In the genomic region with DNA sequence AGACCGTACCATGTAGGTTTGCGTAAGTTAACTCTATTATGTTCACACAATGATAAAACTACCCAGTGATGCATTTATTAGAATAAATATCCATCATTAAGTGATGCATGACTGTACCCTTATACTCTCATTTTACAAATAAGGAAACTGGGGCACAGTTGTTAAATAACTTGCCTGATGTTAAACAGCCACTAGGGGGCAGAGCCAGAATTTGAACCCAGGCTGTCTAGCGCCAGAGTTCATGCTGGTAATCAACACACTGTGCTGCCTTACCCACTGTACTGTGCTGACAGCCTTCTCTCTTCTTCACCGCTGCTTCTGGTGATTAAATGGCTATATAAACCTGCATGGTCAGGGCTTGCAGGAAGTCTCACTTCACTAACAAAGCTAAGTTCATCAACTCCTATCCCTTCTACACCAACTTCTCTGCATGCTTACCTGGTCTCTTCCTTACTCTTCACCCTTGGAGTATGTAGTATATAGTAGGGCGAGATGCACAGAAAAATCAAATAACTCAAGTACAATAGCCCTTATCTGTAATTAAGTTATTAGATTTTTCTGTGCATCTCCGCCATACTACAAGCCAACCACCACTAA, we compare ENCODE assay signal across 8 cellular contexts. TPM values are rescaled to one million over a fixed set of nuclear protein-coding genes. Genes with fewer than 3 reads are reported as not detected.
DNase-seq lines count a peak whose midpoint lies in the region; ATAC-seq and TF ChIP-seq lines count a peak whose summit lies in the region.

No MANE protein-coding gene starts in this region.

- intact Hi-C loops in testis (cut with DNase I; ENCODE audit: low total_unique reads), result no loop called here

- TF ChIP-seq POLR2A in testis (IDR thresholded peaks at IDR 0.05), result no peak

- H3K4me1 ChIP-seq in testis, result peaks cover 5% of the 10 kb centered on the region

- H3K27ac ChIP-seq in WERI-Rb-1, result no peak overlapping the region
- H3K27ac ChIP-seq in coronary artery, result no peak overlapping the region
- no peak overlapping the region for H3K27ac ChIP-seq in testis

- DNase-seq in COLO829 (ENCODE audit: low spot score), result peak; percentile 35
- peak; percentile 39 for DNase-seq in WERI-Rb-1
- DNase-seq in coronary artery (ENCODE audit: low spot score), result no peak
- peak; percentile 27 for DNase-seq in mucosa of gallbladder (ENCODE audit: low spot score)
- DNase-seq in testis, result no peak
- DNase-seq in NCI-H1048 (lab: John Stamatoyannopoulos, UW), result no peak
- DNase-seq in LoVo (ENCODE audit: low spot score), result no peak

- H3K4me3 ChIP-seq in WERI-Rb-1 (ENCODE audit: low read depth, low read length) (no peak overlapping the region), coronary artery (no peak overlapping the region), testis (no peak overlapping the region)

- WGBS in testis, 2 donors, result 85 to 86% methylated on average over 6 of the region's 6 CpGs

- no peaks in the 10 kb centered on the region for H3K27me3 ChIP-seq in WERI-Rb-1 (ENCODE audit: insufficient read depth, low read depth, severe bottlenecking)
- no peaks in the 10 kb centered on the region for H3K27me3 ChIP-seq in testis

- peak; percentile 77 for TF ChIP-seq CTCF in WERI-Rb-1 (IDR thresholded peaks at IDR 0.05; ENCODE audit: low read depth, low read length)
- peak; percentile 42 for TF ChIP-seq CTCF in coronary artery (IDR thresholded peaks at IDR 0.05)
- TF ChIP-seq CTCF in testis (IDR thresholded peaks at IDR 0.05), result peak; percentile 43 to 70 (median 50)

- H3K9me3 ChIP-seq in WERI-Rb-1 (ENCODE audit: severe bottlenecking) (no peaks in the 10 kb centered on the region), testis (no peaks in the 10 kb centered on the region)

- ATAC-seq in HG02678 (IDR thresholded peaks at IDR 0.05; ENCODE audit: unreplicated experiment), result peak; percentile 42

- H3K36me3 ChIP-seq in WERI-Rb-1, result no peaks in the 10 kb centered on the region
- H3K36me3 ChIP-seq in testis (ENCODE audit: low read depth, missing control alignments), result no peaks in the 10 kb centered on the region

RNA-seq across cellular contexts. Expression of gene APPL2, which starts 43.6 kb away (rescaled TPM):
- 112 TPM for total RNA-seq in mucosa of gallbladder
- total RNA-seq in testis, result 100 to 1,000 TPM; 129 to 140 TPM
- 70.9 TPM for polyA plus RNA-seq in testis (ENCODE audit: insufficient read depth, low read depth, low replicate concordance)

RNA-seq across cellular contexts. Expression of gene C12orf75, which starts 50.9 kb away (rescaled TPM):
- total RNA-seq in mucosa of gallbladder (254 TPM), testis (100 to 1,000 TPM; 112 to 121 TPM)
- polyA plus RNA-seq in testis (ENCODE audit: insufficient read depth, low read depth, low replicate concordance), result 144 TPM

Comparison
In these comparisons a context has a peak if more than half of its experiments do, and no peak if none do; other contexts are left out.
1. DNase-seq: peak in COLO829 (single experiment), WERI-Rb-1 (single experiment) and mucosa of gallbladder (single experiment); none in coronary artery (single experiment), testis (single experiment), NCI-H1048 (single experiment) and LoVo (single experiment).
2. Peak in every context shown above with its lines, with median percentiles within 50 percentile points of each other: CTCF ChIP-seq.